Comparison of ENCODE assay signal across 16 cellular contexts in the genomic region with DNA sequence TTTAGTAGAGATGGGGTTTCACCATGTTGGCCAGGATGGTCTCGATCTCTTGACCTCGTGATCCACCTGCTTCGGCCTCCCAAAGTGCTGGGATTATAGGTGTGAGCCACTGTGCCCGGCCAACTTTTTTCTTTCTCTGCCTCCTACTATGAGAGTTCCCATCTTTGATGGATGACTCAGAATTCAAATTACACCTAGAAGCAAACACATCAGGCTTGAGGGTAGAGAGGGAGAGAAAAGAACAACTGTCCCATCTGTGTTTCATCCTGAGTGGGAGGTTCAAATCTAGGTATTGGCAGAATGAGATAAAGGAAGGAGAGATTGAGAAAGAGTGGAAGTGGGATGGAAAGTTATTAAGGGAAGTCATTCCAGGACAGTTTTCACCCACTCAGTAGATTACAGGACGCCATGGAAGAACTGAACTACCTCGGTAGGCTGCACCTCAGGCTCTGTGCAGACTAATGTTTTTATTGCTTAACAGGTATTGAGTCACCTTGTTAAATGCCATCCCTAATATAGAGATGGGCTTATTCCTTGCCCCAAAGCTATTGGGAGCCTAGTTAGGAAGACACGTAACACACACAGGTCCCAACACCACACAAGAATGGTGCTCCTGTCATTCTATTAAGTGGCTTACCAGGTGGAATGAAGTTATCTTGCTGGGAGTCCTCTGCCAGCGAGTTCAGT.
"Had no signal": no experiment of that assay in that cellular context is flagged by ENCODE, and none has a peak within 500 bp of the region (broad histone marks: within the 10 kb centered on the region; RNA-seq: fewer than 3 reads in every experiment).

No MANE protein-coding gene starts in this region.

- H3K27ac Mint-ChIP-seq: activated CD4-positive, alpha-beta T cell treated with anti-CD3 and anti-CD28 coated beads for 36 hours; activated naive CD8-positive, alpha-beta T cell; naive thymus-derived CD8-positive, alpha-beta T cell; T-helper 2 cell treated with Interferon-gamma antibody and Interleukin-4, amounts not matched to agents 5 μg/mL and 100 μg/mL, for 36 hours had no signal

- DNase-seq: activated CD4-positive, alpha-beta T cell treated with anti-CD3 and anti-CD28 coated beads for 36 hours; activated CD4-positive, alpha-beta T cell treated with anti-CD3 and anti-CD28 coated beads, Interleukin-2, amount 50 U/mL, for 48 hours; activated gamma-delta T cell; amniotic stem cell; colonic mucosa; left cardiac atrium; mesendoderm; naive thymus-derived CD8-positive, alpha-beta T cell; posterior cingulate gyrus; retina; stimulated activated CD8-positive, alpha-beta memory T cell treated with anti-CD3 and anti-CD28 coated beads, Interleukin-4, amount 100 ng/mL, for 48 hours; stimulated activated naive CD4-positive, alpha-beta T cell; thyroid gland had no signal

- ATAC-seq: activated CD4-positive, alpha-beta T cell treated with anti-CD3 and anti-CD28 coated beads for 36 hours; left cardiac atrium; naive thymus-derived CD8-positive, alpha-beta T cell had no signal

- H3K9me3 Mint-ChIP-seq: central memory CD8-positive, alpha-beta T cell; T-helper 2 cell treated with Interferon-gamma antibody and Interleukin-4, amounts not matched to agents 5 μg/mL and 100 μg/mL, for 36 hours had no signal

- H3K4me1 Mint-ChIP-seq: central memory CD8-positive, alpha-beta T cell; naive thymus-derived CD8-positive, alpha-beta T cell had no signal

- H3K27me3 Mint-ChIP-seq: activated CD4-positive, alpha-beta T cell treated with anti-CD3 and anti-CD28 coated beads for 36 hours; activated naive CD8-positive, alpha-beta T cell; central memory CD8-positive, alpha-beta T cell had no signal

- H3K4me3 Mint-ChIP-seq: activated CD4-positive, alpha-beta T cell treated with anti-CD3 and anti-CD28 coated beads for 36 hours; activated naive CD8-positive, alpha-beta T cell; central memory CD8-positive, alpha-beta T cell; naive thymus-derived CD8-positive, alpha-beta T cell; T-helper 2 cell treated with Interferon-gamma antibody and Interleukin-4, amounts not matched to agents 5 μg/mL and 100 μg/mL, for 36 hours had no signal

- H3K36me3 Mint-ChIP-seq: activated naive CD8-positive, alpha-beta T cell; naive thymus-derived CD8-positive, alpha-beta T cell had no signal
